16 cellular contexts compared by ENCODE assay signal in genomic region chr1:219817914-219818313, GRCh38.
A peak's percentile ranks its signal among the peaks of the same experiment; 100 is the strongest.
DNase-seq lines count a peak whose midpoint lies in the region; TF ChIP-seq lines count a peak whose summit lies in the region.
"Had no signal": no experiment of that assay in that cellular context is flagged by ENCODE, and none has a peak within 500 bp of the region (broad histone marks: within the 10 kb centered on the region; RNA-seq: fewer than 3 reads in every experiment).

No MANE protein-coding gene starts in this region.

- no peak overlapping the region for H3K27ac ChIP-seq in HEK293 (ENCODE audit: extremely low read depth, low read depth, low read length)
- H3K27ac ChIP-seq in hepatocyte = peak overlapping the region; percentile 1
- no peak overlapping the region for H3K27ac ChIP-seq in liver (ENCODE audit: low read depth in 1 of 2, low read length in 2 of 2)
- no peak overlapping the region for H3K27ac ChIP-seq in spleen
- H3K27ac ChIP-seq: 22Rv1; A549; BLaER1 treated with 17β-estradiol and CSF1 and Interleukin-3, amounts not matched to agents 10 nM and 100 nM; C4-2B had no signal

- no peaks in the 10 kb centered on the region for H3K9me2 ChIP-seq in hepatocyte (replicated peaks; ENCODE audit: insufficient read depth)

- H3K4me3 ChIP-seq in HEK293 (ENCODE audit: low read depth, low read length) (no peak overlapping the region), hepatocyte (no peak overlapping the region), liver (ENCODE audit: low read depth in 1 of 3, low read length in 3 of 3) (no peak overlapping the region), spleen (no peak overlapping the region)
- H3K4me3 ChIP-seq: A549; BLaER1 treated with 17β-estradiol and CSF1 and Interleukin-3, amounts not matched to agents 10 nM and 100 nM; GM12878 had no signal

- H3K27me3 ChIP-seq in hepatocyte (peaks cover 39% of the 10 kb centered on the region), liver (ENCODE audit: control insufficient read depth in 4 of 4, insufficient read depth in 4 of 4, low read length in 3 of 4) (no peaks in the 10 kb centered on the region), spleen (replicated peaks in 1 of 7) (peaks cover 0 to 21% (median 0%) of the 10 kb centered on the region in 7 donors)
- H3K27me3 ChIP-seq: BLaER1 treated with 17β-estradiol and CSF1 and Interleukin-3, amounts not matched to agents 10 nM and 100 nM had no signal

- H2AFZ ChIP-seq in hepatocyte = no peak overlapping the region

- intact Hi-C loops in spleen (cut with DNase I; ENCODE audit: low total_unique reads) = no loop called here

- no peak for DNase-seq in hepatocyte (ENCODE audit: low spot score)
- no peak for DNase-seq in GDM1 (lab: John Stamatoyannopoulos, UW)
- DNase-seq in spleen = no peak
- DNase-seq: AML-193; Caco-2; Calu3; CD4-positive, alpha-beta T cell; CD8-positive, alpha-beta T cell; DMS79 treated with DMSO at 0.1 percent for 48 hours had no signal

- H3K4me2 ChIP-seq in hepatocyte = no peak overlapping the region
- H3K4me2 ChIP-seq: A549; BLaER1 treated with 17β-estradiol and CSF1 and Interleukin-3, amounts not matched to agents 10 nM and 100 nM had no signal

- no peak for TF ChIP-seq POLR2A in spleen (IDR thresholded peaks at IDR 0.05)

- TF ChIP-seq RAD21 in liver (IDR thresholded peaks at IDR 0.05) = no peak

- CTCF ChIA-PET in HEK293 (lab: Yijun Ruan, JAX) = no interaction called here

- POLR2A ChIA-PET in HEK293 (lab: Yijun Ruan, JAX) = no interaction called here

- no peaks in the 10 kb centered on the region for H3K9me3 ChIP-seq in HEK293 (ENCODE audit: control insufficient read depth, insufficient read depth, low read depth, low read length)
- H3K9me3 ChIP-seq in hepatocyte (ENCODE audit: low read depth) = no peaks in the 10 kb centered on the region
- no peaks in the 10 kb centered on the region for H3K9me3 ChIP-seq in liver (ENCODE audit: control insufficient read depth in 4 of 4, low read length in 3 of 4)
- no peaks in the 10 kb centered on the region for H3K9me3 ChIP-seq in spleen
- H3K9me3 ChIP-seq: BLaER1 treated with 17β-estradiol and CSF1 and Interleukin-3, amounts not matched to agents 10 nM and 100 nM; Caco-2 had no signal

- no peaks in the 10 kb centered on the region for H4K20me1 ChIP-seq in hepatocyte (ENCODE audit: insufficient read depth, poor library complexity, severe bottlenecking)
- H4K20me1 ChIP-seq: BLaER1 treated with 17β-estradiol and CSF1 and Interleukin-3, amounts not matched to agents 10 nM and 100 nM had no signal

- H3K4me1 ChIP-seq in HEK293 (ENCODE audit: control insufficient read depth, insufficient read depth, low read length) (no peaks in the 10 kb centered on the region), hepatocyte (ENCODE audit: insufficient read depth) (no peaks in the 10 kb centered on the region), liver (ENCODE audit: control insufficient read depth in 4 of 4, insufficient read depth in 4 of 4, low read length in 3 of 4) (no peaks in the 10 kb centered on the region), spleen (no peaks in the 10 kb centered on the region)
- H3K4me1 ChIP-seq: A549; BLaER1 treated with 17β-estradiol and CSF1 and Interleukin-3, amounts not matched to agents 10 nM and 100 nM; Caco-2 had no signal

- H3K36me3 ChIP-seq in HEK293 (ENCODE audit: control insufficient read depth in 2 of 2, insufficient read depth in 1 of 2, low read length in 2 of 2) (no peaks in the 10 kb centered on the region), hepatocyte (replicated peaks; ENCODE audit: insufficient read depth, low read depth) (no peaks in the 10 kb centered on the region), liver (ENCODE audit: control insufficient read depth in 4 of 4, insufficient read depth in 3 of 4, low read depth in 1 of 4, low read length in 3 of 4) (no peaks in the 10 kb centered on the region), spleen (no peaks in the 10 kb centered on the region)
- H3K36me3 ChIP-seq: BLaER1 treated with 17β-estradiol and CSF1 and Interleukin-3, amounts not matched to agents 10 nM and 100 nM had no signal

- H3K79me2 ChIP-seq in hepatocyte = no peaks in the 10 kb centered on the region

- 56% methylated on average over 2 of the region's 2 CpGs for WGBS in hepatocyte (ENCODE audit: low lambda C conversion rate, missing lambda C conversion rate)
- 81% methylated on average over 2 of the region's 2 CpGs for WGBS in liver
- WGBS in spleen, 5 donors = 69 to 90% (median 81%) methylated on average over 2 of the region's 2 CpGs

- no peak overlapping the region for H3K9ac ChIP-seq in liver (ENCODE audit: low read depth in 1 of 2, low read length in 2 of 2)
- H3K9ac ChIP-seq: BLaER1 treated with 17β-estradiol and CSF1 and Interleukin-3, amounts not matched to agents 10 nM and 100 nM had no signal

- TF ChIP-seq CTCF in HEK293 (tag by site-specific recombination; IDR thresholded peaks at IDR 0.05) (no peak), hepatocyte (IDR thresholded peaks at IDR 0.05; ENCODE audit: poor library complexity) (no peak), liver (IDR thresholded peaks at IDR 0.05; ENCODE audit: low read depth, low read length, missing input control) (no peak), spleen (IDR thresholded peaks at IDR 0.05 in 8 of 11, conservative IDR thresholded peaks at IDR 0.05 in 3 of 11) (no peak)

TF ChIP-seq in HEK293, 187 proteins besides CTCF, POLR2A, EP300 and RAD21 (continues in another document):
- no peak for TF ChIP-seq ZNF776 (tag by site-specific recombination; IDR thresholded peaks at IDR 0.05; ENCODE audit: borderline replicate concordance)
- 0 out of 2 replicates have a peak, but pooled peaks have one; percentile 15 for TF ChIP-seq ZSCAN30 (tag by site-specific recombination; IDR thresholded peaks at IDR 0.05)
- no peak for TF ChIP-seq ZNF366 (tag by site-specific recombination; conservative IDR thresholded peaks at IDR 0.05)
- TF ChIP-seq AEBP2 (tag by site-specific recombination; IDR thresholded peaks at IDR 0.05; ENCODE audit: borderline replicate concordance) = no peak
- no peak for TF ChIP-seq MYNN (tag by site-specific recombination; IDR thresholded peaks at IDR 0.05; ENCODE audit: borderline replicate concordance)
- no peak for TF ChIP-seq SCRT1 (tag by site-specific recombination; IDR thresholded peaks at IDR 0.05; ENCODE audit: borderline replicate concordance)

TF ChIP-seq in liver, 16 proteins besides CTCF, POLR2A, EP300 and RAD21:
- TF ChIP-seq ZBTB33 (IDR thresholded peaks at IDR 0.05) (no peak), RXRA (IDR thresholded peaks at IDR 0.05) (peak; percentile 42 to 52), ATF3 (IDR thresholded peaks at IDR 0.05) (no peak), FOXA1 (IDR thresholded peaks at IDR 0.05) (no peak), GABPA (IDR thresholded peaks at IDR 0.05 in 1 of 2, conservative IDR thresholded peaks at IDR 0.05 in 1 of 2) (peak in 1 of 2 donors; percentile 29), NR2F2 (IDR thresholded peaks at IDR 0.05) (peak; percentile 44)
